10 cellular contexts compared by ENCODE assay signal in genomic region chr2:55163895-55164509, GRCh38.
DNase-seq lines count a peak whose midpoint lies in the region; ATAC-seq and TF ChIP-seq lines count a peak whose summit lies in the region.
"Had no signal": no experiment of that assay in that cellular context is flagged by ENCODE, and none has a peak within 500 bp of the region (broad histone marks: within the 10 kb centered on the region; RNA-seq: fewer than 3 reads in every experiment).

No MANE protein-coding gene starts in this region.

- no peak for TF ChIP-seq CTCF in HFFc6 (IDR thresholded peaks at IDR 0.05)
- TF ChIP-seq CTCF in ascending aorta (IDR thresholded peaks at IDR 0.05), result no peak
- no peak for TF ChIP-seq CTCF in stomach (IDR thresholded peaks at IDR 0.05)
- no peak for TF ChIP-seq CTCF in foreskin keratinocyte (conservative IDR thresholded peaks at IDR 0.05)

- intact Hi-C loops in ascending aorta (cut with DNase I), result loop anchor here (10.0 kb wide), 2 partner anchors 439 to 1049 kb away; partner anchors contain the start of genes ACYP2 and EML6
- intact Hi-C loops in stomach (cut with DNase I; ENCODE audit: low total_unique reads), result loop anchor here (10.0 kb wide), 1 partner anchor 119 kb away; no protein-coding TSS in a partner anchor

- no peaks in the 10 kb centered on the region for H3K27me3 ChIP-seq in ascending aorta
- H3K27me3 ChIP-seq in stomach, result no peaks in the 10 kb centered on the region
- H3K27me3 ChIP-seq in foreskin keratinocyte, result no peaks in the 10 kb centered on the region

- no peaks in the 10 kb centered on the region for H3K9me3 Mint-ChIP-seq in HFFc6
- H3K9me3 Mint-ChIP-seq in activated CD4-positive, alpha-beta T cell treated with anti-CD3 and anti-CD28 coated beads, Interleukin-2, amount 10 ng/mL, durations not matched to agents 7 days and 5 days, result no peaks in the 10 kb centered on the region

- POLR2A ChIA-PET in activated CD4-positive, alpha-beta T cell treated with anti-CD3 and anti-CD28 coated beads, Interleukin-2, amount 10 ng/mL, durations not matched to agents 7 days and 5 days (lab: Charles Lee), result no interaction called here

- H3K4me3 Mint-ChIP-seq in HFFc6, result peak overlapping the region; percentile 71
- no peak overlapping the region for H3K4me3 Mint-ChIP-seq in activated CD4-positive, alpha-beta T cell treated with anti-CD3 and anti-CD28 coated beads, Interleukin-2, amount 10 ng/mL, durations not matched to agents 7 days and 5 days

- peaks cover 3 to 39% of the 10 kb centered on the region in 2 donors for H3K4me1 ChIP-seq in ascending aorta
- H3K4me1 ChIP-seq in stomach, result peaks cover 36 to 80% (median 68%) of the 10 kb centered on the region in 4 donors
- no peaks in the 10 kb centered on the region for H3K4me1 ChIP-seq in foreskin keratinocyte

- H3K36me3 ChIP-seq in ascending aorta, result no peaks in the 10 kb centered on the region
- H3K36me3 ChIP-seq in stomach, result no peaks in the 10 kb centered on the region
- H3K36me3 ChIP-seq: left ventricle myocardium inferior had no signal

- peak overlapping the region; percentile 87 for H3K27ac Mint-ChIP-seq in HFFc6
- H3K27ac Mint-ChIP-seq in activated CD4-positive, alpha-beta T cell treated with anti-CD3 and anti-CD28 coated beads, Interleukin-2, amount 10 ng/mL, durations not matched to agents 7 days and 5 days, result no peak overlapping the region

- TF ChIP-seq EP300 in stomach (IDR thresholded peaks at IDR 0.05), result no peak

- 0 out of 2 replicates have a peak, but pooled peaks cover 2% of the 10 kb centered on the region for H3K27me3 Mint-ChIP-seq in HFFc6 (ENCODE audit: insufficient read depth)
- H3K27me3 Mint-ChIP-seq in activated CD4-positive, alpha-beta T cell treated with anti-CD3 and anti-CD28 coated beads, Interleukin-2, amount 10 ng/mL, durations not matched to agents 7 days and 5 days, result no peaks in the 10 kb centered on the region

- peak overlapping the region; percentile 45 to 59 for H3K27ac ChIP-seq in ascending aorta
- H3K27ac ChIP-seq in stomach, result peak overlapping the region; percentile 49 to 78 (median 58)
- no peak overlapping the region for H3K27ac ChIP-seq in foreskin keratinocyte
- H3K27ac ChIP-seq: KMS-11, left ventricle myocardium inferior had no signal

- TF ChIP-seq POLR2A in stomach (IDR thresholded peaks at IDR 0.05), result no peak

- peaks cover 80% of the 10 kb centered on the region for H3K4me1 Mint-ChIP-seq in HFFc6 (ENCODE audit: low read depth)
- no peaks in the 10 kb centered on the region for H3K4me1 Mint-ChIP-seq in activated CD4-positive, alpha-beta T cell treated with anti-CD3 and anti-CD28 coated beads, Interleukin-2, amount 10 ng/mL, durations not matched to agents 7 days and 5 days

- DNase-seq in HFFc6, result no peak
- no peak for DNase-seq in ascending aorta (ENCODE audit: low spot score in 2 of 2)
- peak; percentile 55 for DNase-seq in left kidney (ENCODE audit: low read depth, low spot score)
- peak; percentile 44 for DNase-seq in stomach
- no peak for DNase-seq in foreskin keratinocyte
- no peak for DNase-seq in NCI-H2227 (lab: John Stamatoyannopoulos, UW; ENCODE audit: unreplicated experiment)
- DNase-seq in activated CD4-positive, alpha-beta T cell treated with anti-CD3 and anti-CD28 coated beads, Interleukin-2, amount 10 ng/mL, durations not matched to agents 7 days and 5 days, result no peak
- DNase-seq: left ventricle myocardium inferior had no signal

- WGBS in stomach, 5 donors, result 25 to 49% (median 37%) methylated on average over 8 of the region's 8 CpGs

- H3K9me3 ChIP-seq in ascending aorta (no peaks in the 10 kb centered on the region), stomach (no peaks in the 10 kb centered on the region)
- H3K9me3 ChIP-seq: left ventricle myocardium inferior had no signal

- ATAC-seq in foreskin keratinocyte (no peak), HG03159 (IDR thresholded peaks at IDR 0.05; ENCODE audit: unreplicated experiment) (no peak)

- H3K4me3 ChIP-seq in ascending aorta, result no peak overlapping the region
- H3K4me3 ChIP-seq in stomach, result no peak overlapping the region
- H3K4me3 ChIP-seq: left ventricle myocardium inferior had no signal

- no peaks in the 10 kb centered on the region for H3K36me3 Mint-ChIP-seq in HFFc6 (ENCODE audit: low read depth)
- H3K36me3 Mint-ChIP-seq in activated CD4-positive, alpha-beta T cell treated with anti-CD3 and anti-CD28 coated beads, Interleukin-2, amount 10 ng/mL, durations not matched to agents 7 days and 5 days (ENCODE audit: low read depth), result no peaks in the 10 kb centered on the region

- CTCF ChIA-PET in activated CD4-positive, alpha-beta T cell treated with anti-CD3 and anti-CD28 coated beads, Interleukin-2, amount 10 ng/mL, durations not matched to agents 7 days and 5 days (lab: Charles Lee), result no interaction called here

Comparison
In these comparisons a context has a peak if more than half of its experiments do, and no peak if none do; other contexts are left out.
1. DNase-seq: peak in left kidney (single experiment) and stomach (single experiment); none in HFFc6 (single experiment), ascending aorta (0 of 2), foreskin keratinocyte (0 of 2), NCI-H2227 (single experiment) and activated CD4-positive, alpha-beta T cell treated with anti-CD3 and anti-CD28 coated beads, Interleukin-2, amount 10 ng/mL, durations not matched to agents 7 days and 5 days (single experiment).